ENCODE assay signal across 1 cellular context in genomic region chr6:111625511-111626331, GRCh38.
TF ChIP-seq lines count a peak whose summit lies in the region.

No MANE protein-coding gene starts in this region.

TF ChIP-seq in IMR-90, 13 proteins besides CTCF, POLR2A, EP300 and RAD21 (continued from another document):
- TF ChIP-seq USF2 (IDR thresholded peaks at IDR 0.05; ENCODE audit: low read depth, low read length) (no peak), FOS (IDR thresholded peaks at IDR 0.05; ENCODE audit: low read depth, low read length) (peak; percentile 87), MAFK (IDR thresholded peaks at IDR 0.05; ENCODE audit: low read depth, low read length) (peak; percentile 49; the same call in 1 of the 2 replicates), RFX5 (IDR thresholded peaks at IDR 0.05; ENCODE audit: low read depth, low read length) (no peak), CHD1 (IDR thresholded peaks at IDR 0.05; ENCODE audit: low read depth, low read length) (no peak), BHLHE40 (IDR thresholded peaks at IDR 0.05; ENCODE audit: low read depth, low read length) (peak; percentile 48; the same call in 1 of the 2 replicates), RCOR1 (IDR thresholded peaks at IDR 0.05; ENCODE audit: insufficient replicate concordance, low read length) (no peak), CEBPB (IDR thresholded peaks at IDR 0.05; ENCODE audit: low read depth, low read length) (no peak)
TF ChIP-seq in IMR-90: peak in this region for 4.
